Comparison of ENCODE assay signal across 24 cellular contexts in the genomic region with DNA sequence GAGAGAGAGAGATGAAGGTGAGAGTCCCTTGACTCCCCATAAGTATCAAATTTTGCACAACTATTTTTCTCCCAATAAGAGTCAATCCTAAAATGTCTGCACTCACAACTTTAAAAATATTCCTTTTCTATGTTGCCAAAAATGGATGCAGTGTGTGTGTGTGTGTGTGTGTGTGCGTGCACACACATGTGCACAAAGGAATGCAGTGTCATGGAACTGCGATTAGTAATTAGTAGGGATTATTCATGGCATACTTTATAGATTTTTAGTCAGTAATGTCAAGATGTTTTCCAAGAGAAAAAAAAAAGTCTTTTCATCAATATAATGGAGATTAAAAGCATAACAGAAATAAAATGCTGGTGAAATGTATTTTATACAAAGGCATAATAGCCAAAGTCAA.
"Had no signal": no experiment of that assay in that cellular context is flagged by ENCODE, and none has a peak within 500 bp of the region (broad histone marks: within the 10 kb centered on the region; RNA-seq: fewer than 3 reads in every experiment).

No MANE protein-coding gene starts in this region.

- DNase-seq: activated CD4-positive, alpha-beta T cell treated with anti-CD3 and anti-CD28 coated beads, Interleukin-2, amount 50 U/mL, for 1 hour; activated CD4-positive, CD25-positive, alpha-beta regulatory T cell treated with anti-CD3 and anti-CD28 coated beads, Interleukin-2, amount 50 U/mL, for 72 hours; activated CD8-positive, alpha-beta memory T cell treated with anti-CD3 and anti-CD28 coated beads, Interleukin-2, amount 50 U/mL, for 4 hours; activated effector memory CD4-positive, alpha-beta T cell treated with Interleukin-2 at 50 U/mL for 16 hours; activated naive CD4-positive, alpha-beta T cell treated with anti-CD3 and anti-CD28 coated beads, Interleukin-2, amount 10 ng/mL, durations not matched to agents 7 days and 5 days; activated T-cell treated with anti-CD3 and anti-CD28 coated beads, Interleukin-2, amount 50 U/mL, for 48 hours; aorta; effector memory CD4-positive, alpha-beta T cell; glutamatergic neuron; left ventricle myocardium superior; mucosa of descending colon; naive thymus-derived CD4-positive, alpha-beta T cell; psoas muscle; right lobe of liver; spleen; stimulated activated CD4-positive, alpha-beta T cell treated with anti-CD3 and anti-CD28 coated beads, Interleukin-4, amount 100 ng/mL, for 4 hours; testis had no signal

- H3K27ac ChIP-seq: neural progenitor cell, psoas muscle, right lobe of liver, spleen, testis, VCaP had no signal

- H3K4me2 ChIP-seq: neural progenitor cell had no signal

- H3K36me3 Mint-ChIP-seq: activated naive CD4-positive, alpha-beta T cell treated with anti-CD3 and anti-CD28 coated beads, Interleukin-2, amount 10 ng/mL, durations not matched to agents 7 days and 5 days; memory B cell; naive thymus-derived CD4-positive, alpha-beta T cell; neural progenitor cell; stimulated activated memory B cell treated with anti-CD40 and anti-IgM and Interleukin-4, amounts not matched to agents 10 μg/mL and 1 μg/mL and 100 μg/mL, for 72 hours; type B pancreatic cell had no signal

- ATAC-seq: left ventricle myocardium superior; mucosa of descending colon; naive thymus-derived CD4-positive, alpha-beta T cell; psoas muscle; right lobe of liver; stimulated activated memory B cell treated with anti-CD40 and anti-IgM and Interleukin-4, amounts not matched to agents 10 μg/mL and 1 μg/mL and 100 μg/mL, for 72 hours had no signal

- FAIRE-seq: endothelial cell of umbilical vein had no signal

- H3K27me3 ChIP-seq: neural progenitor cell, right lobe of liver, spleen, testis had no signal

- H3K36me3 ChIP-seq: neural progenitor cell, right lobe of liver, spleen had no signal

- H2AFZ ChIP-seq: neural progenitor cell had no signal

- H3K4me1 ChIP-seq: neural progenitor cell, psoas muscle, right lobe of liver, spleen, testis had no signal

- H3K4me3 ChIP-seq: mucosa of descending colon, neural progenitor cell, psoas muscle, right lobe of liver, spleen, testis had no signal

- H3K9me3 ChIP-seq: mucosa of descending colon, psoas muscle, right lobe of liver, spleen, testis had no signal

- H3K27ac Mint-ChIP-seq: activated naive CD4-positive, alpha-beta T cell treated with anti-CD3 and anti-CD28 coated beads, Interleukin-2, amount 10 ng/mL, durations not matched to agents 7 days and 5 days; dendritic cell treated with granulocyte-macrophage colony-stimulating factor and Interleukin-4, amounts not matched to agents 40 ng/mL and 50 ng/mL, for 4 days; memory B cell; naive thymus-derived CD4-positive, alpha-beta T cell; neural progenitor cell; stimulated activated memory B cell treated with anti-CD40 and anti-IgM and Interleukin-4, amounts not matched to agents 10 μg/mL and 1 μg/mL and 100 μg/mL, for 72 hours; type B pancreatic cell had no signal

- H3K9me3 Mint-ChIP-seq: activated naive CD4-positive, alpha-beta T cell treated with anti-CD3 and anti-CD28 coated beads, Interleukin-2, amount 10 ng/mL, durations not matched to agents 7 days and 5 days; neural progenitor cell; type B pancreatic cell had no signal

- H3K9ac ChIP-seq: neural progenitor cell had no signal
